Comparison of ENCODE assay signal across 8 cellular contexts in genomic region chr19:40433391-40434216, GRCh38. TPM values are rescaled to one million over a fixed set of nuclear protein-coding genes. Genes with fewer than 3 reads are reported as not detected.
DNase-seq lines count a peak whose midpoint lies in the region; ATAC-seq, FAIRE-seq and TF ChIP-seq lines count a peak whose summit lies in the region.

No MANE protein-coding gene starts in this region.

- POLR2A ChIA-PET in activated B cell treated with CpG ODN at 0.5 μM for 24 hours (lab: Charles Lee) = interaction anchor here (0.8 to 4.4 kb wide), 6 partner anchors 8 to 172 kb away, joined by 3 to 48 read pairs (median 19); partner anchors contain the start of genes BLVRB, SERTAD1 and SERTAD3

- peak overlapping the region; percentile 88 to 98 for H3K9ac ChIP-seq in kidney (ENCODE audit: low read length in 2 of 2)

- H3K27ac Mint-ChIP-seq in activated B cell treated with CpG ODN at 0.5 μM for 24 hours = peak overlapping the region; percentile 94

- peaks cover 39% of the 10 kb centered on the region for H3K4me1 Mint-ChIP-seq in activated B cell treated with CpG ODN at 0.5 μM for 24 hours

- peak; percentile 61 for ATAC-seq in HG02571 (IDR thresholded peaks at IDR 0.05; ENCODE audit: unreplicated experiment)
- peak; percentile 74 for ATAC-seq in activated B cell treated with CpG ODN at 0.5 μM for 24 hours (ENCODE audit: low read depth)
- ATAC-seq in HG03025 (IDR thresholded peaks at IDR 0.05; ENCODE audit: low FRiP score, unreplicated experiment) = no peak

- no peaks in the 10 kb centered on the region for H3K9me3 Mint-ChIP-seq in activated B cell treated with CpG ODN at 0.5 μM for 24 hours

- no peaks in the 10 kb centered on the region for H3K36me3 Mint-ChIP-seq in activated B cell treated with CpG ODN at 0.5 μM for 24 hours (ENCODE audit: low read depth)

- H3K4me3 ChIP-seq in choroid plexus epithelial cell (ENCODE audit: low read depth, low read length) (peak overlapping the region; percentile 52), kidney (ENCODE audit: low read length in 2 of 2) (peak overlapping the region; percentile 73)

- no peaks in the 10 kb centered on the region for H3K27me3 Mint-ChIP-seq in activated B cell treated with CpG ODN at 0.5 μM for 24 hours

- no peaks in the 10 kb centered on the region for H3K9me3 ChIP-seq in kidney (ENCODE audit: control insufficient read depth in 1 of 2, low read length in 2 of 2)

- CTCF ChIA-PET in activated B cell treated with CpG ODN at 0.5 μM for 24 hours (lab: Charles Lee) = interaction anchor here (0.9 to 1.4 kb wide), 3 partner anchors 8 to 201 kb away, joined by 3 to 5 read pairs (median 3); partner anchors contain the start of genes SERTAD1 and SERTAD3

- peak overlapping the region; percentile 87 for H3K4me3 Mint-ChIP-seq in activated B cell treated with CpG ODN at 0.5 μM for 24 hours

- TF ChIP-seq CTCF in activated B cell treated with CpG ODN at 0.5 μM for 24 hours (IDR thresholded peaks at IDR 0.05) (no peak), choroid plexus epithelial cell (conservative IDR thresholded peaks at IDR 0.05; ENCODE audit: low read depth, low read length) (no peak), kidney (IDR thresholded peaks at IDR 0.05; ENCODE audit: borderline replicate concordance, extremely low read depth, insufficient read depth) (peak; percentile 0)

- peak; percentile 39 for DNase-seq in DMS79 (lab: John Stamatoyannopoulos, UW)
- peak; percentile 50 for DNase-seq in NCI-H2171 (lab: John Stamatoyannopoulos, UW)
- DNase-seq in activated B cell treated with CpG ODN at 0.5 μM for 24 hours = peak; percentile 63
- peak; percentile 95 for DNase-seq in choroid plexus epithelial cell (ENCODE audit: low read depth)
- DNase-seq in kidney = peak; percentile 98
- peak; percentile 65 for DNase-seq in smooth muscle cell of the brain vasculature (ENCODE audit: low read depth, low spot score)

- peak overlapping the region; percentile 98 for H3K27ac ChIP-seq in kidney (ENCODE audit: low read depth in 2 of 2, low read length in 2 of 2)

- intact Hi-C loops in activated B cell treated with CpG ODN at 0.5 μM for 24 hours (cut with micrococcal nuclease) = loop anchor here (2.0 kb wide), 1 partner anchor 13 kb away; no protein-coding TSS in a partner anchor
- intact Hi-C loops in kidney (cut with DNase I) = no loop called here

- peaks cover 5 to 7% of the 10 kb centered on the region in 2 donors for H3K4me1 ChIP-seq in kidney (ENCODE audit: control insufficient read depth in 1 of 2, insufficient read depth in 1 of 2, low read depth in 1 of 2, low read length in 2 of 2)

- H3K36me3 ChIP-seq in kidney (ENCODE audit: control insufficient read depth in 1 of 2, insufficient read depth in 2 of 2, low read length in 2 of 2) = no peaks in the 10 kb centered on the region

- FAIRE-seq in kidney (lab: Jason Lieb, UNC) = no peak

RNA-seq across cellular contexts. Expression of gene SERTAD1, which starts 7.8 kb away (rescaled TPM):
- total RNA-seq in activated B cell treated with CpG ODN at 0.5 μM for 24 hours = 13.4 and 13.9 TPM in 2 replicates
- total RNA-seq in kidney = 14.8 TPM
- 18.2 TPM for polyA plus RNA-seq in kidney (ENCODE audit: insufficient read depth, low read depth, low replicate concordance)

RNA-seq across cellular contexts. Expression of gene SERTAD3, which starts 10.5 kb away (rescaled TPM):
- total RNA-seq in activated B cell treated with CpG ODN at 0.5 μM for 24 hours = 43.5 and 48.4 TPM in 2 replicates
- total RNA-seq in kidney = 38.4 TPM
- polyA plus RNA-seq in kidney (ENCODE audit: insufficient read depth, low read depth, low replicate concordance) = 29.9 TPM

RNA-seq across cellular contexts. Expression of gene PRX, which starts 20.4 kb away (rescaled TPM):
- total RNA-seq in activated B cell treated with CpG ODN at 0.5 μM for 24 hours (1.4 and 1.7 TPM in 2 replicates), kidney (4.5 TPM)
- 12.6 TPM for polyA plus RNA-seq in kidney (ENCODE audit: insufficient read depth, low read depth, low replicate concordance)

RNA-seq across cellular contexts. Expression of gene BLVRB, which starts 31.9 kb away (rescaled TPM):
- total RNA-seq in activated B cell treated with CpG ODN at 0.5 μM for 24 hours = 12.3 and 14.6 TPM in 2 replicates
- total RNA-seq in kidney = 89.9 TPM
- polyA plus RNA-seq in kidney (ENCODE audit: insufficient read depth, low read depth, low replicate concordance) = 248 TPM

RNA-seq across cellular contexts. Expression of gene SPTBN4, which starts 33.2 kb away (rescaled TPM):
- total RNA-seq in activated B cell treated with CpG ODN at 0.5 μM for 24 hours (0.20 and 0.49 TPM in 2 replicates), kidney (0.82 TPM)
- 4.6 TPM for polyA plus RNA-seq in kidney (ENCODE audit: insufficient read depth, low read depth, low replicate concordance)

Comparison
In these comparisons a context has a peak if more than half of its experiments do, and no peak if none do; other contexts are left out.
1. DNase-seq: peak in every context shown above with its lines; median percentile 98 in kidney; 95 in choroid plexus epithelial cell; 65 in smooth muscle cell of the brain vasculature; 63 in activated B cell treated with CpG ODN at 0.5 μM for 24 hours; 50 in NCI-H2171; 39 in DMS79.